In the genomic region with DNA sequence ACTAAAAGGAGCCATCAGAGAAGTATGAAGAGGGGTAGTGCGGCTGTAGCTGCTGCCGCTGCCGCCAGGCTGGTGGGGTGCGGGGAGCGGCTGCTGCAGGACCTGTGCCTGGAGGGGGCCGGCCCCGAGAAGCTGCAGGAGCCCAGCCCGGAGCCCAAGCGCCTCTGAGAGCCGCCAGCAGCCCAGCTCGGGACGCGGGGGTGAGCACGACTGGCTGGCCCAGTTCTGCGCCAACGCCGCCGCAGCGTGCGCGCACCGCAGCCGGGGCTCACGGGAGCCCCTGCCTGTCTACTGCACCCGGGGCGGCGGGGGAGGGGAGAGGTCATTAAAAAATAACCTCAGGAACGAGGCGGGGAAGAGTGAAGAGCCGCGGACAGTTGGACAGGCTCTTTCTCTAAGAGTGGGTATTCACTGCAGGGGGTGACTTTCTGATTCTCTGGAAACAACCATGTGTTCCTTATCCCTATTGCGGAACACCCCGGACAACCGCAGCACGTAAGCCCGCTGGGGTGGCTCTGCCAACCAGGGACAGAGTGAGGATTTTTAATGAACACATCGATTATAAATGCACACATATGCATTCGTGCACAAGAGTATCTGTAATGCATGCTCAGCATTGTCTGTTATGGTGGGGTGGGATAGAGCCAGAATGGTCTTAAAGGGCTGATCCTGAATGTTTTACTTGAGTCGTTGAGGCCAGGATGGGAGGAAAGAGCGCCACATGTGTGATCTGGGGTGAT, we compare ENCODE assay signal across 9 cellular contexts. TPM values are rescaled to one million over a fixed set of nuclear protein-coding genes. Genes with fewer than 3 reads are reported as not detected.
DNase-seq lines count a peak whose midpoint lies in the region; ATAC-seq and TF ChIP-seq lines count a peak whose summit lies in the region.
"Had no signal": no experiment of that assay in that cellular context is flagged by ENCODE, and none has a peak within 500 bp of the region (broad histone marks: within the 10 kb centered on the region; RNA-seq: fewer than 3 reads in every experiment).

No MANE protein-coding gene starts in this region.

- H3K27me3 Mint-ChIP-seq in activated naive CD4-positive, alpha-beta T cell treated with anti-CD3 and anti-CD28 coated beads, Interleukin-2, amount 10 ng/mL, durations not matched to agents 7 days and 5 days = peaks cover 41% of the 10 kb centered on the region

- H3K27ac Mint-ChIP-seq in activated naive CD4-positive, alpha-beta T cell treated with anti-CD3 and anti-CD28 coated beads, Interleukin-2, amount 10 ng/mL, durations not matched to agents 7 days and 5 days = no peak overlapping the region

- POLR2A ChIA-PET in A673 (lab: Charles Lee; ENCODE audit: low non-redundant PET) = no interaction called here

- TF ChIP-seq CTCF in A673 (conservative IDR thresholded peaks at IDR 0.05; ENCODE audit: low read depth, low read length) = no peak
- TF ChIP-seq CTCF in left ventricle myocardium inferior (IDR thresholded peaks at IDR 0.05; ENCODE audit: borderline replicate concordance) = peak; percentile 44
- no peak for TF ChIP-seq CTCF in prostate gland (IDR thresholded peaks at IDR 0.05)

- no peaks in the 10 kb centered on the region for H3K36me3 Mint-ChIP-seq in activated naive CD4-positive, alpha-beta T cell treated with anti-CD3 and anti-CD28 coated beads, Interleukin-2, amount 10 ng/mL, durations not matched to agents 7 days and 5 days

- no peaks in the 10 kb centered on the region for H3K4me1 ChIP-seq in A673 (ENCODE audit: insufficient read depth, low read length, poor library complexity, severe bottlenecking)
- peaks cover 23% of the 10 kb centered on the region for H3K4me1 ChIP-seq in left ventricle myocardium inferior
- H3K4me1 ChIP-seq in prostate gland (replicated peaks) = no peaks in the 10 kb centered on the region

- CTCF ChIA-PET in A673 (lab: Charles Lee) = no interaction called here
- CTCF ChIA-PET in activated naive CD4-positive, alpha-beta T cell treated with anti-CD3 and anti-CD28 coated beads, Interleukin-2, amount 10 ng/mL, durations not matched to agents 7 days and 5 days (lab: Charles Lee) = no interaction called here

- no peak overlapping the region for H3K27ac ChIP-seq in A673 (ENCODE audit: low read depth, low read length, poor library complexity, severe bottlenecking)
- H3K27ac ChIP-seq in left ventricle myocardium inferior (replicated peaks) = peak overlapping the region; percentile 89
- no peak overlapping the region for H3K27ac ChIP-seq in prostate gland

- no peaks in the 10 kb centered on the region for H3K36me3 ChIP-seq in A673 (ENCODE audit: insufficient read depth, low read length, poor library complexity, severe bottlenecking)
- H3K36me3 ChIP-seq in left ventricle myocardium inferior = no peaks in the 10 kb centered on the region
- H3K36me3 ChIP-seq in prostate gland = no peaks in the 10 kb centered on the region

- DNase-seq in A673 (ENCODE audit: low spot score) (peak; percentile 33), left ventricle myocardium inferior (peak; percentile 60), prostate gland (ENCODE audit: low spot score) (peak; percentile 33), inferior parietal cortex (ENCODE audit: extremely low spot score) (no peak)
- peak; percentile 22 for DNase-seq in activated naive CD4-positive, alpha-beta T cell treated with anti-CD3 and anti-CD28 coated beads, Interleukin-2, amount 10 ng/mL, durations not matched to agents 7 days and 5 days

- peak overlapping the region; percentile 54 for H3K4me3 Mint-ChIP-seq in activated naive CD4-positive, alpha-beta T cell treated with anti-CD3 and anti-CD28 coated beads, Interleukin-2, amount 10 ng/mL, durations not matched to agents 7 days and 5 days

- no TSS peak for BruUV-seq in A673 (replicated peaks; lab: Mats Ljungman, UMichigan)

- H3K9me3 ChIP-seq in A673 (ENCODE audit: low read depth, low read length, poor library complexity, severe bottlenecking) = no peaks in the 10 kb centered on the region
- H3K9me3 ChIP-seq in left ventricle myocardium inferior (replicated peaks) = no peaks in the 10 kb centered on the region
- no peaks in the 10 kb centered on the region for H3K9me3 ChIP-seq in prostate gland

- no peaks in the 10 kb centered on the region for H3K9me3 Mint-ChIP-seq in activated naive CD4-positive, alpha-beta T cell treated with anti-CD3 and anti-CD28 coated beads, Interleukin-2, amount 10 ng/mL, durations not matched to agents 7 days and 5 days

- TF ChIP-seq POLR2A in prostate gland (IDR thresholded peaks at IDR 0.05) = no peak

- H3K4me3 ChIP-seq in A673 (ENCODE audit: low read depth, low read length, poor library complexity, severe bottlenecking) (peak overlapping the region; percentile 42), left ventricle myocardium inferior (peak overlapping the region; percentile 69), prostate gland (peak overlapping the region; percentile 29 to 35)

- intact Hi-C loops in A673 (cut with micrococcal nuclease; ENCODE audit: unreplicated experiment) = loop anchor here (2.0 kb wide), 1 partner anchor 64 kb away; no protein-coding TSS in a partner anchor
- intact Hi-C loops in left ventricle myocardium inferior (cut with micrococcal nuclease) = no loop called here
- intact Hi-C loops in prostate gland (cut with DNase I) = no loop called here

- peaks cover 18% of the 10 kb centered on the region for H3K4me1 Mint-ChIP-seq in activated naive CD4-positive, alpha-beta T cell treated with anti-CD3 and anti-CD28 coated beads, Interleukin-2, amount 10 ng/mL, durations not matched to agents 7 days and 5 days

- WGBS in prostate gland = 3% methylated on average over 40 of the region's 40 CpGs

- peak; percentile 61 for ATAC-seq in GM19023 (IDR thresholded peaks at IDR 0.05; ENCODE audit: unreplicated experiment)
- ATAC-seq in HG03354 (IDR thresholded peaks at IDR 0.05; ENCODE audit: poor library complexity, severe bottlenecking, unreplicated experiment) = peak; percentile 72
- no peak for ATAC-seq in GM18868 (IDR thresholded peaks at IDR 0.05; ENCODE audit: unreplicated experiment)
- ATAC-seq: HCT116 had no signal

- H3K27me3 ChIP-seq in A673 (replicated peaks; ENCODE audit: insufficient read depth, low read depth, low read length, poor library complexity) (peaks cover 50% of the 10 kb centered on the region), left ventricle myocardium inferior (ENCODE audit: low read depth) (peaks cover 10% of the 10 kb centered on the region), prostate gland (replicated peaks; ENCODE audit: insufficient read depth) (no peaks in the 10 kb centered on the region)

RNA-seq across cellular contexts. Expression of a gene that starts 0.5 kb away (rescaled TPM):
- total RNA-seq in A673 (2021) (1.8 and 3.0 TPM in 2 replicates), left ventricle myocardium inferior (15.9 TPM), prostate gland (1 to 10 TPM; 4.2 to 7.0 TPM)

RNA-seq across cellular contexts. Expression of a gene that starts 41.2 kb away (rescaled TPM):
- total RNA-seq in A673 (2021) (14.8 and 15.0 TPM in 2 replicates), left ventricle myocardium inferior (5.3 TPM), prostate gland (10 to 100 TPM; 13.1 to 26.0 TPM)
